In genomic region chr22:37027556-37027955, GRCh38 we compare ENCODE assay signal across 31 cellular contexts. TPM values are rescaled to one million over a fixed set of nuclear protein-coding genes. Genes with fewer than 3 reads are reported as not detected.
"Had no signal": no experiment of that assay in that cellular context is flagged by ENCODE, and none has a peak within 500 bp of the region (broad histone marks: within the 10 kb centered on the region; RNA-seq: fewer than 3 reads in every experiment).

No MANE protein-coding gene starts in this region.

- H2AFZ ChIP-seq: parathyroid adenoma had no signal

- H3K9me3 ChIP-seq: neutrophil, ovary, psoas muscle, spleen, stomach, thoracic aorta, thyroid gland, tibial nerve, upper lobe of left lung, vagina had no signal

- H3K36me3 ChIP-seq: ovary had no signal

- H3K4me1 Mint-ChIP-seq: naive thymus-derived CD8-positive, alpha-beta T cell had no signal

- H3K4me3 ChIP-seq: ovary, psoas muscle, skin epidermis, smooth muscle cell, spleen, stomach, thoracic aorta, thyroid gland, tibial nerve, upper lobe of left lung, vagina had no signal

- FAIRE-seq: urothelium cell line had no signal

- DNase-seq: naive thymus-derived CD8-positive, alpha-beta T cell; nephron progenitor cell; nucleus accumbens; ovary; psoas muscle; spleen; stimulated activated CD4-positive, alpha-beta T cell treated with anti-CD3 and anti-CD28 coated beads, Interleukin-12 subunit alpha, Interleukin-12 subunit beta, amount 100 ng/mL, for 4 hours; stimulated activated CD4-positive, alpha-beta T cell treated with anti-CD3 and anti-CD28 coated beads, Interleukin-1b, Interleukin-23, amount 100 ng/mL, for 48 hours; stimulated activated CD4-positive, alpha-beta T cell treated with anti-CD3 and anti-CD28 coated beads, Interleukin-4, amount 100 ng/mL, for 1 hour; stimulated activated CD4-positive, alpha-beta T cell treated with anti-CD3 and anti-CD28 coated beads, Interleukin-4, amount 100 ng/mL, for 4 hours; stimulated activated CD8-positive, alpha-beta memory T cell treated with anti-CD3 and anti-CD28 coated beads, Interleukin-4, amount 100 ng/mL, for 48 hours; stimulated activated naive B cell treated with anti-CD40 and anti-IgM and Interleukin-4, amounts not matched to agents 10 μg/mL and 1 μg/mL and 100 μg/mL, for 72 hours; stimulated activated naive CD4-positive, alpha-beta T cell treated with Interleukin-2 at 50 U/mL for 16 hours; stomach; thyroid gland; trophoblast cell; upper lobe of left lung had no signal

- H3K4me2 ChIP-seq: smooth muscle cell had no signal

- H3K4me3 Mint-ChIP-seq: naive thymus-derived CD8-positive, alpha-beta T cell; natural killer cell treated with Interleukin-12 subunit alpha and Interleukin-12 subunit beta and Interleukin-15 and Interleukin-18, amount 100 ng/mL, for 72 hours; nephron progenitor cell; neural crest cell; stimulated activated naive B cell treated with anti-CD40 and anti-IgM and Interleukin-4, amounts not matched to agents 10 μg/mL and 1 μg/mL and 100 μg/mL, for 72 hours; stimulated activated naive CD8-positive, alpha-beta T cell treated with anti-CD3 and anti-CD28 coated beads, Interleukin-15, Interleukin-2, amounts not matched to agents 100 ng/mL and 50 ng/mL, for 24 hours had no signal

- H3K4me1 ChIP-seq: parathyroid adenoma had no signal

- H3K27ac ChIP-seq: neutrophil, ovary, parathyroid adenoma, psoas muscle, skin epidermis, spleen, stomach, thoracic aorta, thyroid gland, tibial nerve, upper lobe of left lung, vagina had no signal

- ATAC-seq: naive thymus-derived CD8-positive, alpha-beta T cell; natural killer cell treated with Interleukin-12 subunit alpha and Interleukin-12 subunit beta and Interleukin-15 and Interleukin-18, amount 100 ng/mL, for 72 hours; psoas muscle; right cardiac atrium; sciatic nerve; stimulated activated naive B cell treated with anti-CD40 and anti-IgM and Interleukin-4, amounts not matched to agents 10 μg/mL and 1 μg/mL and 100 μg/mL, for 72 hours had no signal

- H3K79me2 ChIP-seq: parathyroid adenoma had no signal

- H3K27ac Mint-ChIP-seq: naive thymus-derived CD8-positive, alpha-beta T cell; natural killer cell treated with Interleukin-12 subunit alpha and Interleukin-12 subunit beta and Interleukin-15 and Interleukin-18, amount 100 ng/mL, for 72 hours; nephron progenitor cell; progenitor cell of endocrine pancreas; stimulated activated naive B cell treated with anti-CD40 and anti-IgM and Interleukin-4, amounts not matched to agents 10 μg/mL and 1 μg/mL and 100 μg/mL, for 72 hours; stimulated activated naive CD8-positive, alpha-beta T cell treated with anti-CD3 and anti-CD28 coated beads, Interleukin-15, Interleukin-2, amounts not matched to agents 100 ng/mL and 50 ng/mL, for 24 hours had no signal

- H3K9me3 Mint-ChIP-seq: naive thymus-derived CD8-positive, alpha-beta T cell; natural killer cell treated with Interleukin-12 subunit alpha and Interleukin-12 subunit beta and Interleukin-15 and Interleukin-18, amount 100 ng/mL, for 72 hours; nephron progenitor cell; neural crest cell; stimulated activated naive B cell treated with anti-CD40 and anti-IgM and Interleukin-4, amounts not matched to agents 10 μg/mL and 1 μg/mL and 100 μg/mL, for 72 hours; stimulated activated naive CD8-positive, alpha-beta T cell treated with anti-CD3 and anti-CD28 coated beads, Interleukin-15, Interleukin-2, amounts not matched to agents 100 ng/mL and 50 ng/mL, for 24 hours had no signal

- H3K36me3 Mint-ChIP-seq: naive thymus-derived CD8-positive, alpha-beta T cell; natural killer cell treated with Interleukin-12 subunit alpha and Interleukin-12 subunit beta and Interleukin-15 and Interleukin-18, amount 100 ng/mL, for 72 hours had no signal

- H3K9ac ChIP-seq: parathyroid adenoma had no signal

- H3K27me3 ChIP-seq: neutrophil, ovary, spleen, stomach, thyroid gland, tibial nerve, upper lobe of left lung, vagina had no signal

RNA-seq across cellular contexts. Expression of gene TST, which starts 8.3 kb away (rescaled TPM):
- total RNA-seq: naive thymus-derived CD8-positive, alpha-beta T cell had no signal
